Comparison of ENCODE assay signal across 8 cellular contexts in the genomic region with DNA sequence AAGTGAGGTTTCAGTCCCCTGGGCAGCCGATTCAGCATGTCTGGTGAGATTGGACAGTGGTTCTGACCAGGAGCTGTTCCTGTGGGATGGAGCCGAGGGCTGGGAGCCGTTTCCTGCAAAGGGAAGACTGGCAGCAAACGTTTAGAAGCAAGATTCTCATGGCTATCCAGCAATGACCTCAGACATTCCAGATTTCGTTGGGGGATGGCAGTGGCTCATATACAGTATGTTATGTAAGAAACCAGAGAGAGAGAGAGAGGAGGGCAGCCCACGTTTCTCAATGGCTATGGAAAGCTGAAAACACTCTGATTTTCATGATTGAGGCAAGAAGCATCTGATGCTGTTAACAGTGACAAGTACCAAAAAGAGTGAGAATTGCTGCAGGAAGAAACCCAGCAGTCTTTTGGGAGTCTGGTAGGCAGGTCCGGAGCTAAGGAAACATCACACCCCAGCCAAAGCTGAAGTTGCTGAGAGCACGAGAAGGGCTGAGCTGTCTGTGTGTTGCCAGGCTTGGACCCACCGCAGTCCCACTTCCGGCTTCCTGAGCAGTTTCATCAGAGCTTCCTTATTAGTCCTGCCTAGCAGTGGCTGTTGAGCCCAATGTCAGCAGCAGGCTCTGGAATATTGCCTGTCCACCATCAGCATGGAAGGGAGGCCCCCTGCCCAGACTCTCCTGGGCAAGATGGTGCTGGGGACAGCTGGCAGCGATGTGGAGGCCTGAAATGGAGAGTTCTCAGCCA. TPM values are rescaled to one million over a fixed set of nuclear protein-coding genes. Genes with fewer than 3 reads are reported as not detected.
DNase-seq lines count a peak whose midpoint lies in the region; ATAC-seq and TF ChIP-seq lines count a peak whose summit lies in the region.

No MANE protein-coding gene starts in this region.

- peaks cover 8% of the 10 kb centered on the region; the same call in 1 of the 2 replicates for H3K4me1 ChIP-seq in PC-3 (ENCODE audit: insufficient read depth, low read length)

- no TSS peak for BruUV-seq in PC-3 (replicated peaks; lab: Mats Ljungman, UMichigan)

- no peaks in the 10 kb centered on the region for H3K27me3 ChIP-seq in PC-3 (ENCODE audit: low read length)

- H3K4me3 ChIP-seq in GM12865 (ENCODE audit: low read depth, low read length), result no peak overlapping the region
- H3K4me3 ChIP-seq in fibroblast of mammary gland (ENCODE audit: control insufficient read depth, low read depth, low read length), result no peak overlapping the region
- H3K4me3 ChIP-seq in PC-3 (ENCODE audit: low read length), result no peak overlapping the region

- peaks cover 17% of the 10 kb centered on the region for H3K4me1 Mint-ChIP-seq in osteocyte (ENCODE audit: unreplicated experiment)

- no peak overlapping the region for H3K27ac ChIP-seq in PC-3 (ENCODE audit: low read length)

- POLR2A ChIA-PET in PC-3 (lab: Charles Lee; ENCODE audit: unreplicated experiment), result interaction anchor here (0.5 kb wide), 1 partner anchor 231 kb away, joined by 7 read pairs; no protein-coding TSS in a partner anchor

- H3K9me3 ChIP-seq in PC-3 (ENCODE audit: low read length), result no peaks in the 10 kb centered on the region

- H3K4me3 Mint-ChIP-seq in osteocyte (ENCODE audit: unreplicated experiment), result no peak overlapping the region

- intact Hi-C loops in PC-3 (cut with micrococcal nuclease), result no loop called here

- peak overlapping the region; percentile 53 for H3K27ac Mint-ChIP-seq in osteocyte (ENCODE audit: unreplicated experiment)

- H3K9ac ChIP-seq in PC-3 (ENCODE audit: low read length), result no peak overlapping the region

- H3K27me3 Mint-ChIP-seq in osteocyte (ENCODE audit: unreplicated experiment), result peaks cover 3% of the 10 kb centered on the region

- no peak for ATAC-seq in HG03175 (IDR thresholded peaks at IDR 0.05; ENCODE audit: unreplicated experiment)
- ATAC-seq in PC-3, result no peak

- H2AFZ ChIP-seq in PC-3 (ENCODE audit: low read length), result no peak overlapping the region

- H3F3A ChIP-seq in PC-3 (ENCODE audit: low read length, unreplicated experiment), result no peaks in the 10 kb centered on the region

- H4K20me1 ChIP-seq in PC-3 (ENCODE audit: low read length), result no peaks in the 10 kb centered on the region

- no peaks in the 10 kb centered on the region for H3K36me3 ChIP-seq in PC-3 (ENCODE audit: low read depth, low read length)

- no peak for TF ChIP-seq CTCF in GM12865 (IDR thresholded peaks at IDR 0.05; ENCODE audit: insufficient read depth, low read depth, low read length, missing control alignments)
- no peak for TF ChIP-seq CTCF in fibroblast of mammary gland (conservative IDR thresholded peaks at IDR 0.05; ENCODE audit: control insufficient read depth, insufficient read depth, low read depth, low read length)
- no peak for TF ChIP-seq CTCF in osteocyte (IDR thresholded peaks at IDR 0.05)
- TF ChIP-seq CTCF in PC-3 (conservative IDR thresholded peaks at IDR 0.05; ENCODE audit: low read depth, low read length), result no peak

- H3K4me2 ChIP-seq in PC-3 (ENCODE audit: low read length), result no peak overlapping the region

- H3K9me2 ChIP-seq in PC-3 (replicated peaks; ENCODE audit: low read length), result no peaks in the 10 kb centered on the region

- DNase-seq in GM12865 (ENCODE audit: low read depth), result peak; percentile 40
- DNase-seq in SKM-1 (lab: John Stamatoyannopoulos, UW; ENCODE audit: unreplicated experiment), result peak; percentile 79
- peak; percentile 83 for DNase-seq in fibroblast of mammary gland (ENCODE audit: low read depth)
- DNase-seq in osteocyte (ENCODE audit: extremely low spot score, unreplicated experiment), result no peak
- no peak for DNase-seq in PC-3
- no peak for DNase-seq in GOT3 (lab: John Stamatoyannopoulos, UW)
- no peak for DNase-seq in SK-N-DZ (ENCODE audit: low spot score)

- no peaks in the 10 kb centered on the region for H3K79me2 ChIP-seq in PC-3 (ENCODE audit: low read length)

- no peaks in the 10 kb centered on the region for H3K36me3 Mint-ChIP-seq in osteocyte (ENCODE audit: unreplicated experiment)

- no peaks in the 10 kb centered on the region for H3K9me3 Mint-ChIP-seq in osteocyte (ENCODE audit: unreplicated experiment)

- CTCF ChIA-PET in PC-3 (lab: Charles Lee), result no interaction called here

RNA-seq across cellular contexts. Expression of gene VPS8, which starts 25.5 kb away (rescaled TPM):
- 53.5 and 58.2 TPM in 2 replicates for total RNA-seq in osteocyte
- total RNA-seq in PC-3 (2014; rRNA removed), result 36.2 and 38.0 TPM in 2 replicates
- polyA plus RNA-seq in SK-N-DZ (2014; cell fraction: cytosol; rRNA removed), result 29.6 and 40.9 TPM in 2 replicates
- 53.2 and 76.5 TPM in 2 replicates for polyA plus RNA-seq in SK-N-DZ (2014; cell fraction: nucleus; rRNA removed)

Comparison
In these comparisons a context has a peak if more than half of its experiments do, and no peak if none do; other contexts are left out.
1. DNase-seq: peak in GM12865 (single experiment), SKM-1 (single experiment) and fibroblast of mammary gland (single experiment); none in osteocyte (single experiment), PC-3 (single experiment), GOT3 (single experiment) and SK-N-DZ (single experiment).